In genomic region chrX:96182366-96182765, GRCh38 we compare ENCODE assay signal across 8 cellular contexts.
DNase-seq lines count a peak whose midpoint lies in the region; ATAC-seq and TF ChIP-seq lines count a peak whose summit lies in the region.

No MANE protein-coding gene starts in this region.

- H3K36me3 ChIP-seq in DND-41 (ENCODE audit: insufficient read depth, low read length): no peaks in the 10 kb centered on the region
- no peaks in the 10 kb centered on the region for H3K36me3 ChIP-seq in left lung

- H3K4me3 ChIP-seq in DND-41 (ENCODE audit: low read depth in 1 of 2, low read length in 2 of 2): no peak overlapping the region
- no peak overlapping the region for H3K4me3 ChIP-seq in left lung

- POLR2A ChIA-PET in activated CD8-positive, alpha-beta T cell treated with anti-CD3 and anti-CD28 coated beads for 36 hours (lab: Charles Lee): no interaction called here

- intact Hi-C loops in left lung (cut with DNase I): no loop called here
- intact Hi-C loops in activated CD8-positive, alpha-beta T cell treated with anti-CD3 and anti-CD28 coated beads for 36 hours (cut with micrococcal nuclease): no loop called here

- no peaks in the 10 kb centered on the region for H3K79me2 ChIP-seq in DND-41 (ENCODE audit: insufficient read depth, low read length)

- H3K27me3 Mint-ChIP-seq in activated CD8-positive, alpha-beta T cell treated with anti-CD3 and anti-CD28 coated beads for 36 hours: no peaks in the 10 kb centered on the region

- CTCF ChIA-PET in activated CD8-positive, alpha-beta T cell treated with anti-CD3 and anti-CD28 coated beads for 36 hours (lab: Charles Lee): no interaction called here

- H3K4me3 Mint-ChIP-seq in activated CD8-positive, alpha-beta T cell treated with anti-CD3 and anti-CD28 coated beads for 36 hours: no peak overlapping the region

- DNase-seq in DND-41 (no peak), UCSD-AML1 (lab: John Stamatoyannopoulos, UW; ENCODE audit: unreplicated experiment) (peak; percentile 14), left lung (no peak), NCI-H2196 treated with DMSO at 0.1 percent for 48 hours (lab: John Stamatoyannopoulos, UW; ENCODE audit: unreplicated experiment) (no peak)
- no peak for DNase-seq in activated CD8-positive, alpha-beta T cell treated with anti-CD3 and anti-CD28 coated beads for 36 hours
- no peak for DNase-seq in activated T-cell treated with anti-CD3 and anti-CD28 coated beads, Interleukin-2, amount 50 U/mL, for 1 hour

- peak; percentile 18 for TF ChIP-seq CTCF in DND-41 (IDR thresholded peaks at IDR 0.05; ENCODE audit: borderline replicate concordance, extremely low read depth, low read length, poor library complexity, severe bottlenecking)
- peak in 1 of 2 donors; percentile 37 for TF ChIP-seq CTCF in left lung (IDR thresholded peaks at IDR 0.05)
- no peak for TF ChIP-seq CTCF in activated CD8-positive, alpha-beta T cell treated with anti-CD3 and anti-CD28 coated beads for 36 hours (IDR thresholded peaks at IDR 0.05)

- no peak overlapping the region for H3K9ac ChIP-seq in DND-41 (ENCODE audit: low read depth, low read length)

- ATAC-seq in DND-41 (ENCODE audit: insufficient read depth, low read depth) (no peak), HG03520 (IDR thresholded peaks at IDR 0.05; ENCODE audit: unreplicated experiment) (peak; percentile 58), left lung (peak; percentile 58), HG03175 (IDR thresholded peaks at IDR 0.05; ENCODE audit: unreplicated experiment) (no peak)
- ATAC-seq in activated CD8-positive, alpha-beta T cell treated with anti-CD3 and anti-CD28 coated beads for 36 hours: no peak

- no peak overlapping the region for H3K4me2 ChIP-seq in DND-41 (ENCODE audit: insufficient read depth, low read length)

- no peak overlapping the region for H3K27ac Mint-ChIP-seq in activated CD8-positive, alpha-beta T cell treated with anti-CD3 and anti-CD28 coated beads for 36 hours

- H3K4me1 ChIP-seq in DND-41 (ENCODE audit: insufficient read depth, low read length) (no peaks in the 10 kb centered on the region), left lung (no peaks in the 10 kb centered on the region)

- no peaks in the 10 kb centered on the region for H3K9me3 Mint-ChIP-seq in activated CD8-positive, alpha-beta T cell treated with anti-CD3 and anti-CD28 coated beads for 36 hours

- H3K27ac ChIP-seq in DND-41 (ENCODE audit: low read length) (no peak overlapping the region), left lung (no peak overlapping the region)

- H3K4me1 Mint-ChIP-seq in activated CD8-positive, alpha-beta T cell treated with anti-CD3 and anti-CD28 coated beads for 36 hours (ENCODE audit: low read depth): no peaks in the 10 kb centered on the region

- H3K9me3 ChIP-seq in DND-41 (ENCODE audit: insufficient read depth, low read length, severe bottlenecking) (no peaks in the 10 kb centered on the region), left lung (no peaks in the 10 kb centered on the region)

- H4K20me1 ChIP-seq in DND-41 (ENCODE audit: insufficient read depth, low read length): no peaks in the 10 kb centered on the region

- H2AFZ ChIP-seq in DND-41 (ENCODE audit: low read depth, low read length): no peak overlapping the region

- H3K36me3 Mint-ChIP-seq in activated CD8-positive, alpha-beta T cell treated with anti-CD3 and anti-CD28 coated beads for 36 hours (ENCODE audit: low read depth): no peaks in the 10 kb centered on the region

- H3K27me3 ChIP-seq in DND-41 (ENCODE audit: insufficient read depth, low read length, poor library complexity) (no peaks in the 10 kb centered on the region), left lung (no peaks in the 10 kb centered on the region)

Comparison
In these comparisons a context has a peak if more than half of its experiments do, and no peak if none do; other contexts are left out.
1. ATAC-seq: peak in HG03520 (single experiment) and left lung (single experiment); none in DND-41 (single experiment), HG03175 (single experiment) and activated CD8-positive, alpha-beta T cell treated with anti-CD3 and anti-CD28 coated beads for 36 hours (single experiment).